12 cellular contexts compared by ENCODE assay signal in genomic region chr6:168649209-168649608, GRCh38.
"Had no signal": no experiment of that assay in that cellular context is flagged by ENCODE, and none has a peak within 500 bp of the region (broad histone marks: within the 10 kb centered on the region; RNA-seq: fewer than 3 reads in every experiment).

No MANE protein-coding gene starts in this region.

- ATAC-seq: naive thymus-derived CD4-positive, alpha-beta T cell; stimulated activated naive CD8-positive, alpha-beta T cell treated with anti-CD3 and anti-CD28 coated beads, Interleukin-15, Interleukin-2, amounts not matched to agents 100 U/mL and 50 U/mL, for 24 hours had no signal

- H3K4me3 ChIP-seq: adrenal gland, thoracic aorta had no signal

- H3K4me1 ChIP-seq: parathyroid adenoma had no signal

- H2AFZ ChIP-seq: parathyroid adenoma had no signal

- H3K27ac ChIP-seq: adrenal gland, parathyroid adenoma, thoracic aorta had no signal

- DNase-seq: activated CD4-positive, alpha-beta T cell treated with anti-CD3 and anti-CD28 coated beads for 1 hour; activated CD4-positive, alpha-beta T cell treated with anti-CD3 and anti-CD28 coated beads, Interleukin-2, amount 50 U/mL, for 4 hours; activated naive CD4-positive, alpha-beta T cell treated with anti-CD3 and anti-CD28 coated beads, Interleukin-2, amount 50 U/mL, for 16 hours; activated T-cell treated with anti-CD3 and anti-CD28 coated beads, Interleukin-2, amount 50 U/mL, for 1 hour; islet precursor cell; naive thymus-derived CD4-positive, alpha-beta T cell; stimulated activated CD4-positive, alpha-beta T cell treated with anti-CD3 and anti-CD28 coated beads, Interleukin-15, amount 100 ng/mL, for 24 hours; stimulated activated CD4-positive, alpha-beta T cell treated with anti-CD3 and anti-CD28 coated beads, Interleukin-4, amount 100 ng/mL, for 1 hour; stimulated activated naive CD8-positive, alpha-beta T cell treated with anti-CD3 and anti-CD28 coated beads, Interleukin-15, Interleukin-2, amounts not matched to agents 100 U/mL and 50 U/mL, for 24 hours had no signal

- H3K9ac ChIP-seq: parathyroid adenoma had no signal

- H3K36me3 ChIP-seq: adrenal gland had no signal

- H3K79me2 ChIP-seq: parathyroid adenoma had no signal

- H3K9me3 ChIP-seq: adrenal gland, thoracic aorta had no signal
